In genomic region chr11:72220696-72221363, GRCh38 we compare ENCODE assay signal across 23 cellular contexts. TPM values are rescaled to one million over a fixed set of nuclear protein-coding genes. Genes with fewer than 3 reads are reported as not detected.
DNase-seq lines count a peak whose midpoint lies in the region; ATAC-seq and TF ChIP-seq lines count a peak whose summit lies in the region.
"Had no signal": no experiment of that assay in that cellular context is flagged by ENCODE, and none has a peak within 500 bp of the region (broad histone marks: within the 10 kb centered on the region; RNA-seq: fewer than 3 reads in every experiment).

No MANE protein-coding gene starts in this region.

- H3K79me2 ChIP-seq in OCI-LY1 (ENCODE audit: insufficient read depth, low read length), result no peaks in the 10 kb centered on the region

- no peaks in the 10 kb centered on the region for H4K20me1 ChIP-seq in OCI-LY1 (ENCODE audit: insufficient read depth, low read length)

- H3K27me3 ChIP-seq in OCI-LY1 (ENCODE audit: insufficient read depth, low read length), result no peaks in the 10 kb centered on the region
- H3K27me3 ChIP-seq in testis, result no peaks in the 10 kb centered on the region
- H3K27me3 ChIP-seq: neutrophil had no signal

- H3K27ac ChIP-seq in OCI-LY1 (ENCODE audit: low read depth, low read length, poor library complexity, severe bottlenecking) (no peak overlapping the region), testis (no peak overlapping the region)
- H3K27ac ChIP-seq: GM23248 had no signal

- no peaks in the 10 kb centered on the region for H3F3A ChIP-seq in OCI-LY1 (ENCODE audit: insufficient read depth, low read length)

- TF ChIP-seq POLR2A in testis (IDR thresholded peaks at IDR 0.05), result no peak

- no peak overlapping the region; the same call in 1 of the 2 replicates for H3K9ac ChIP-seq in OCI-LY1 (ENCODE audit: low read length)
- H3K9ac ChIP-seq: GM23248 had no signal

- H3K4me3 ChIP-seq in OCI-LY1 (ENCODE audit: low read depth, low read length, poor library complexity, severe bottlenecking) (peak overlapping the region; percentile 90), testis (no peak overlapping the region)
- H3K4me3 ChIP-seq: GM23248 had no signal

- intact Hi-C loops in Right ventricle myocardium inferior (cut with DNase I), result loop anchor here (5.0 kb wide), 2 partner anchors 196 to 294 kb away; partner anchors contain the start of genes RNF121 and XNDC1N
- intact Hi-C loops in cardiac septum (cut with DNase I), result loop anchor here (5.0 to 10.0 kb wide), 2 partner anchors 179 to 594 kb away; partner anchors contain the start of gene ATG16L2
- intact Hi-C loops in testis (cut with DNase I; ENCODE audit: low total_unique reads), result no loop called here

- no peaks in the 10 kb centered on the region for H3K9me2 ChIP-seq in OCI-LY1 (ENCODE audit: low read depth, low read length)

- H2AFZ ChIP-seq in OCI-LY1 (ENCODE audit: low read length), result no peak overlapping the region
- H2AFZ ChIP-seq: GM23248 had no signal

- 81 to 87% methylated on average over 6 to 10 of the region's 10 CpGs for WGBS in testis, 2 donors

- ATAC-seq in Right ventricle myocardium inferior, result no peak
- no peak for ATAC-seq in left lobe of liver
- ATAC-seq in HG02852 (IDR thresholded peaks at IDR 0.05; ENCODE audit: unreplicated experiment), result no peak
- ATAC-seq: esophagus mucosa; PC-3; stimulated activated naive CD8-positive, alpha-beta T cell treated with anti-CD3 and anti-CD28 coated beads, Interleukin-15, amount 100 ng/mL, for 72 hours had no signal

- H3K36me3 ChIP-seq in OCI-LY1 (ENCODE audit: insufficient read depth, low read length) (no peaks in the 10 kb centered on the region), testis (ENCODE audit: low read depth, missing control alignments) (no peaks in the 10 kb centered on the region)
- H3K36me3 ChIP-seq: neutrophil had no signal

- TF ChIP-seq CTCF in OCI-LY1 (IDR thresholded peaks at IDR 0.05; ENCODE audit: low read length) (no peak), testis (IDR thresholded peaks at IDR 0.05) (no peak)

- H3K9me3 ChIP-seq in OCI-LY1 (ENCODE audit: low read length) (no peaks in the 10 kb centered on the region), testis (no peaks in the 10 kb centered on the region)
- H3K9me3 ChIP-seq: neutrophil had no signal

- H3K4me1 ChIP-seq in OCI-LY1 (ENCODE audit: insufficient read depth, low read length, severe bottlenecking) (peaks cover 27% of the 10 kb centered on the region), testis (peaks cover 17% of the 10 kb centered on the region)

- DNase-seq in Right ventricle myocardium inferior (ENCODE audit: missing footprints) (peak; percentile 20), cardiac septum (ENCODE audit: low spot score) (no peak), left lobe of liver (ENCODE audit: low spot score) (peak; percentile 38), testis (peak; percentile 10), SIG-M5 treated with dmso at 0.1 percent for 504 hours (lab: John Stamatoyannopoulos, UW; ENCODE audit: unreplicated experiment) (no peak)
- no peak for DNase-seq in activated CD4-positive, alpha-beta T cell treated with anti-CD3 and anti-CD28 coated beads for 48 hours
- DNase-seq: activated CD4-positive, CD25-positive, alpha-beta regulatory T cell treated with anti-CD3 and anti-CD28 coated beads, Interleukin-2, amount 50 U/mL, for 72 hours; activated naive CD4-positive, alpha-beta T cell treated with anti-CD3 and anti-CD28 coated beads, Interleukin-2, amount 50 U/mL, for 16 hours; Calu3; GM23248; immature natural killer cell; mesendoderm; NCI-H1092; NCI-H524 treated with DMSO at 0.1 percent for 48 hours; PC-3; retina; stimulated activated naive CD8-positive, alpha-beta T cell treated with anti-CD3 and anti-CD28 coated beads, Interleukin-15, amount 100 ng/mL, for 72 hours; T-helper 9 cell had no signal

- H3K4me2 ChIP-seq in OCI-LY1 (ENCODE audit: low read length), result peak overlapping the region; percentile 92

RNA-seq across cellular contexts. Expression of gene INPPL1, which starts 3.7 kb away (rescaled TPM):
- total RNA-seq in Right ventricle myocardium inferior (130 TPM), cardiac septum (132 TPM), left lobe of liver (56.3 TPM), testis (100 to 1,000 TPM; 120 to 132 TPM)
- 48.1 TPM for polyA plus RNA-seq in testis (ENCODE audit: insufficient read depth, low read depth, low replicate concordance)

RNA-seq across cellular contexts. Expression of gene FOLR2, which starts 4.2 kb away (rescaled TPM):
- total RNA-seq in Right ventricle myocardium inferior (33.1 TPM), cardiac septum (11.7 TPM), left lobe of liver (5.8 TPM), testis (1 to 10 TPM; 1.3 to 8.7 TPM)
- polyA plus RNA-seq in testis (ENCODE audit: insufficient read depth, low read depth, low replicate concordance), result 37.3 TPM
- total RNA-seq: Calu3, glomerular endothelial cell, GM23248, PC-3 had no signal
- polyA plus RNA-seq: GM23248 had no signal

RNA-seq across cellular contexts. Expression of gene PHOX2A, which starts 23.1 kb away (rescaled TPM):
- not detected for total RNA-seq in Right ventricle myocardium inferior
- total RNA-seq in cardiac septum, result not detected
- not detected for total RNA-seq in left lobe of liver
- 1 to 10 TPM; 1.3 to 2.0 TPM for total RNA-seq in testis
- 1.6 TPM for polyA plus RNA-seq in testis (ENCODE audit: insufficient read depth, low read depth, low replicate concordance)
- total RNA-seq: Calu3, esophagus mucosa, glomerular endothelial cell, GM23248, PC-3 had no signal
- polyA plus RNA-seq: GM23248, immature natural killer cell had no signal

RNA-seq across cellular contexts. Expression of gene FOLR1, which starts 28.9 kb away (rescaled TPM):
- total RNA-seq in Right ventricle myocardium inferior (1.2 TPM), cardiac septum (0.22 TPM), left lobe of liver (not detected), testis (1 to 10 TPM in 1 of 2 donors, not detected in 1; 1.2 TPM)
- 3.7 TPM for polyA plus RNA-seq in testis (ENCODE audit: insufficient read depth, low read depth, low replicate concordance)
- total RNA-seq: glomerular endothelial cell, GM23248 had no signal
- polyA plus RNA-seq: immature natural killer cell had no signal

Comparison
In these comparisons a context has a peak if more than half of its experiments do, and no peak if none do; other contexts are left out.
1. DNase-seq: peak in Right ventricle myocardium inferior (single experiment), left lobe of liver (single experiment) and testis (single experiment); none in cardiac septum (single experiment), activated CD4-positive, alpha-beta T cell treated with anti-CD3 and anti-CD28 coated beads for 48 hours (single experiment) and SIG-M5 treated with dmso at 0.1 percent for 504 hours (single experiment).